In the genomic region with DNA sequence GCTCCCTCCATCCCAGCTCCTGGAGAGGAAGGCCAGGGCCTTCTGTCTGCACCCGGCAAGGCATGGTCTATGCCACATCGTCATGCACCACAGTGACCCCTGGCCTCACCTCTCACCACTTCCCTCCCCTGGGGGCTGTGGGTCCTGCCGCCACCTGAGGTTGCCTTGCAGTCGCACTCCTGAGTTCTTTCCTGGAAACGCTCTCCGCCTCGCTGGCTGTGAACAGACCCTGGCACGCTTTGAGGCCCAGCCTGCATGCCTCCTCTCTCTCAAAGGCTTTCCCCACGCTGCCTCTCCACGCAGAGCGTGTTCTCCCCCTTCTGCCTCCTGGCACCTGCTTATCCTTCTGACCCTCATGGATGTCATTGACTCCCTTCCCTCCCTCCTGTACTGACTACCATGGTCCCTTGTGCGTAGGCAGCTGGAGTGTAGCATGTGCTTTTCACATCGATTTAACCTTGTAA, we compare ENCODE assay signal across 9 cellular contexts. TPM values are rescaled to one million over a fixed set of nuclear protein-coding genes. Genes with fewer than 3 reads are reported as not detected.
DNase-seq lines count a peak whose midpoint lies in the region; ATAC-seq, FAIRE-seq and TF ChIP-seq lines count a peak whose summit lies in the region.
"Had no signal": no experiment of that assay in that cellular context is flagged by ENCODE, and none has a peak within 500 bp of the region (broad histone marks: within the 10 kb centered on the region; RNA-seq: fewer than 3 reads in every experiment).

No MANE protein-coding gene starts in this region.

- in situ Hi-C loops in HepG2 (cut with HindIII; ENCODE audit: extremely low pct_ligation_motif_present, low pct_unique_long_range_greater_than_20kb), result no loop called here

- H3K79me2 ChIP-seq in HepG2 (ENCODE audit: insufficient read depth, low read length), result peaks cover 53% of the 10 kb centered on the region

- no peak overlapping the region for H3K4me3 Mint-ChIP-seq in activated naive CD4-positive, alpha-beta T cell treated with anti-CD3 and anti-CD28 coated beads, Interleukin-2, amount 10 ng/mL, durations not matched to agents 7 days and 5 days
- no peak overlapping the region for H3K4me3 Mint-ChIP-seq in activated T-cell treated with anti-CD3 and anti-CD28 coated beads, Interleukin-2, amount 50 U/mL, for 24 hours

- H3K36me3 ChIP-seq in HepG2 (replicated peaks in 1 of 2; ENCODE audit: control insufficient read depth in 1 of 2, insufficient read depth in 2 of 2, low read length in 2 of 2), result peaks cover 3 to 6% of the 10 kb centered on the region in 2 experiments
- H3K36me3 ChIP-seq in thyroid gland, result peaks cover 3 to 4% of the 10 kb centered on the region in 2 donors

- peaks cover 44% of the 10 kb centered on the region for H3K4me1 Mint-ChIP-seq in activated naive CD4-positive, alpha-beta T cell treated with anti-CD3 and anti-CD28 coated beads, Interleukin-2, amount 10 ng/mL, durations not matched to agents 7 days and 5 days
- peaks cover 49% of the 10 kb centered on the region for H3K4me1 Mint-ChIP-seq in activated T-cell treated with anti-CD3 and anti-CD28 coated beads, Interleukin-2, amount 50 U/mL, for 24 hours (ENCODE audit: low read depth)

- H4K20me1 ChIP-seq in HepG2 (ENCODE audit: insufficient read depth, low read length), result peaks cover 3% of the 10 kb centered on the region; the same call in 1 of the 2 replicates

- POLR2A ChIA-PET in HepG2 (lab: Yijun Ruan, JAX), result no interaction called here

- BruUV-seq in HepG2 (replicated peaks; lab: Mats Ljungman, UMichigan), result no TSS peak

- H3K4me1 ChIP-seq in HepG2 (ENCODE audit: insufficient read depth, low read length), result peaks cover 48% of the 10 kb centered on the region
- H3K4me1 ChIP-seq in thyroid gland, result peaks cover 58 to 63% of the 10 kb centered on the region in 2 donors

- TF ChIP-seq POLR2A in HepG2 (IDR thresholded peaks at IDR 0.05; ENCODE audit: insufficient read depth in 1 of 2, low read depth in 2 of 2, low read length in 2 of 2) (no peak), thyroid gland (IDR thresholded peaks at IDR 0.05) (no peak)

- TF ChIP-seq EP300 in HepG2 (IDR thresholded peaks at IDR 0.05; ENCODE audit: low read depth in 2 of 2, low read length in 2 of 2) (no peak), HepG2 (CRISPR knock-in tag; IDR thresholded peaks at IDR 0.05; ENCODE audit: borderline replicate concordance) (no peak)

- CTCF ChIA-PET in activated naive CD4-positive, alpha-beta T cell treated with anti-CD3 and anti-CD28 coated beads, Interleukin-2, amount 10 ng/mL, durations not matched to agents 7 days and 5 days (lab: Charles Lee), result no interaction called here
- CTCF ChIA-PET in HepG2 (lab: Yijun Ruan, JAX; ENCODE audit: low intra/inter-chr PET ratio, low total read pairs), result no interaction called here

- H3K9ac ChIP-seq in HepG2 (ENCODE audit: insufficient read depth, low read depth, low read length), result no peak overlapping the region

- no peaks in the 10 kb centered on the region for H3K27me3 Mint-ChIP-seq in activated naive CD4-positive, alpha-beta T cell treated with anti-CD3 and anti-CD28 coated beads, Interleukin-2, amount 10 ng/mL, durations not matched to agents 7 days and 5 days
- no peaks in the 10 kb centered on the region for H3K27me3 Mint-ChIP-seq in activated T-cell treated with anti-CD3 and anti-CD28 coated beads, Interleukin-2, amount 50 U/mL, for 24 hours

- H3K27ac Mint-ChIP-seq in activated naive CD4-positive, alpha-beta T cell treated with anti-CD3 and anti-CD28 coated beads, Interleukin-2, amount 10 ng/mL, durations not matched to agents 7 days and 5 days, result no peak overlapping the region
- H3K27ac Mint-ChIP-seq in activated T-cell treated with anti-CD3 and anti-CD28 coated beads, Interleukin-2, amount 50 U/mL, for 24 hours, result no peak overlapping the region

- H3K27me3 ChIP-seq in HepG2 (ENCODE audit: control insufficient read depth in 1 of 2, insufficient read depth in 2 of 2, low read length in 2 of 2) (no peaks in the 10 kb centered on the region), thyroid gland (no peaks in the 10 kb centered on the region)

- WGBS in HepG2 (ENCODE audit: low lambda C conversion rate), result 94% methylated on average over 13 of the region's 13 CpGs
- 22 to 35% methylated on average over 11 to 13 of the region's 13 CpGs for WGBS in thyroid gland, 2 donors

- peaks cover 23% of the 10 kb centered on the region for H3K36me3 Mint-ChIP-seq in activated naive CD4-positive, alpha-beta T cell treated with anti-CD3 and anti-CD28 coated beads, Interleukin-2, amount 10 ng/mL, durations not matched to agents 7 days and 5 days
- peaks cover 9% of the 10 kb centered on the region for H3K36me3 Mint-ChIP-seq in activated T-cell treated with anti-CD3 and anti-CD28 coated beads, Interleukin-2, amount 50 U/mL, for 24 hours (ENCODE audit: low read depth)

- intact Hi-C loops in HepG2 (cut with micrococcal nuclease; ENCODE audit: unreplicated experiment), result no loop called here
- intact Hi-C loops in thyroid gland (cut with DNase I), result no loop called here

- no peak overlapping the region for H2AFZ ChIP-seq in HepG2 (ENCODE audit: low read length)

- H3K9me3 Mint-ChIP-seq in activated naive CD4-positive, alpha-beta T cell treated with anti-CD3 and anti-CD28 coated beads, Interleukin-2, amount 10 ng/mL, durations not matched to agents 7 days and 5 days, result no peaks in the 10 kb centered on the region
- H3K9me3 Mint-ChIP-seq in activated T-cell treated with anti-CD3 and anti-CD28 coated beads, Interleukin-2, amount 50 U/mL, for 24 hours, result no peaks in the 10 kb centered on the region

- H3K9me3 ChIP-seq in HepG2 (ENCODE audit: low read length), result no peaks in the 10 kb centered on the region
- H3K9me3 ChIP-seq in thyroid gland, result no peaks in the 10 kb centered on the region

- no peak for TF ChIP-seq RAD21 in HepG2 (CRISPR knock-in tag; IDR thresholded peaks at IDR 0.05)

- TF ChIP-seq CTCF in HepG2 (CRISPR knock-in tag; IDR thresholded peaks at IDR 0.05) (no peak), thyroid gland (IDR thresholded peaks at IDR 0.05) (no peak)

- no peak; the same call in 2 of the 3 replicates for ATAC-seq in HepG2

- H3K4me3 ChIP-seq in HepG2 (replicated peaks in 1 of 3; ENCODE audit: insufficient read depth in 1 of 3, low read depth in 2 of 3, low read length in 3 of 3) (no peak overlapping the region), thyroid gland (replicated peaks in 1 of 3) (no peak overlapping the region)

- no peak for FAIRE-seq in HepG2 (lab: Jason Lieb, UNC)

- H3K4me2 ChIP-seq in HepG2 (ENCODE audit: low read depth, low read length), result no peak overlapping the region

- H3K27ac ChIP-seq in HepG2 (ENCODE audit: extremely low read length, insufficient read depth, low read length) (no peak overlapping the region), thyroid gland (peak overlapping the region; percentile 64 to 80 (median 78))

- peak; percentile 45 for DNase-seq in activated naive CD4-positive, alpha-beta T cell treated with anti-CD3 and anti-CD28 coated beads, Interleukin-2, amount 10 ng/mL, durations not matched to agents 7 days and 5 days
- DNase-seq in activated naive CD4-positive, alpha-beta T cell (lab: John Stamatoyannopoulos, UW), result no peak
- peak; percentile 57 for DNase-seq in activated T-cell treated with anti-CD3 and anti-CD28 coated beads, Interleukin-2, amount 50 U/mL, for 24 hours
- DNase-seq in HepG2 (ENCODE audit: low spot score), result no peak
- peak; percentile 83 for DNase-seq in thyroid gland
- no peak for DNase-seq in pons (ENCODE audit: low spot score)
- DNase-seq in SW 1271 (lab: John Stamatoyannopoulos, UW), result no peak
- DNase-seq in NCI-H510A treated with DMSO at 0.1 percent for 48 hours (lab: John Stamatoyannopoulos, UW), result no peak
- DNase-seq: NCI-H2029 had no signal

RNA-seq across cellular contexts. Expression of a gene that starts 45.4 kb away (rescaled TPM):
- 43.9 and 62.5 TPM in 2 replicates for total RNA-seq in HepG2 (2016; rRNA removed; fragmentation: Illumina TruSeq; extraction: Trizol)
- 22.8 and 28.1 TPM in 2 replicates for total RNA-seq in HepG2 (2016; cell fraction: cytosol; rRNA removed; fragmentation: Illumina TruSeq; extraction: Trizol; ENCODE audit: low read depth)
- 51.1 and 57.5 TPM in 2 replicates for total RNA-seq in HepG2 (2016; cell fraction: insoluble cytoplasmic fraction; rRNA removed; fragmentation: Illumina TruSeq; extraction: Trizol)
- 75.8 and 78.7 TPM in 2 replicates for total RNA-seq in HepG2 (2016; cell fraction: membrane; rRNA removed; fragmentation: Illumina TruSeq; extraction: Trizol)
- total RNA-seq in HepG2 (2016; cell fraction: nucleus; rRNA removed; fragmentation: Illumina TruSeq; extraction: Trizol), result 34.2 and 41.8 TPM in 2 replicates
- 26.3 and 27.0 TPM in 2 replicates for polyA plus RNA-seq in HepG2 (2011; rRNA removed)
- polyA plus RNA-seq in HepG2 (2011; cell fraction: cytosol; rRNA removed), result 17.3 and 23.1 TPM in 2 replicates
- polyA plus RNA-seq in HepG2 (2011; cell fraction: nucleus; rRNA removed), result 30.8 and 49.2 TPM in 2 replicates
- polyA plus RNA-seq in HepG2 (2012), result 37.6 and 54.7 TPM in 2 replicates
- polyA plus RNA-seq in HepG2 (2016; cell fraction: cytosol; fragmentation: Illumina TruSeq; extraction: Trizol; ENCODE audit: low read depth), result 30.8 and 38.2 TPM in 2 replicates
- 57.4 and 67.9 TPM in 2 replicates for polyA plus RNA-seq in HepG2 (2016; cell fraction: insoluble cytoplasmic fraction; fragmentation: Illumina TruSeq; extraction: Trizol; ENCODE audit: low read depth)
- polyA plus RNA-seq in HepG2 (2016; cell fraction: membrane; fragmentation: Illumina TruSeq; extraction: Trizol; ENCODE audit: low read depth), result 55.3 and 57.7 TPM in 2 replicates
- polyA plus RNA-seq in HepG2 (2016; cell fraction: nucleus; fragmentation: Illumina TruSeq; extraction: Trizol; ENCODE audit: insufficient read depth, low read depth), result 56.1 and 65.2 TPM in 2 replicates
- 16.4 and 49.1 TPM in 2 replicates for polyA minus RNA-seq in HepG2 (2011; rRNA and poly(A)+ RNA removed; ENCODE audit: low replicate concordance)
- polyA minus RNA-seq in HepG2 (2011; cell fraction: cytosol; rRNA and poly(A)+ RNA removed), result 23.7 and 34.8 TPM in 2 replicates
- polyA minus RNA-seq in HepG2 (2011; cell fraction: nucleus; rRNA and poly(A)+ RNA removed), result 29.4 and 35.6 TPM in 2 replicates
- total RNA-seq in thyroid gland, result 100 to 1,000 TPM in 2 of 4 donors, 10 to 100 TPM in 2; 57.6 to 287 (median 102) TPM

Comparison
In these comparisons a context has a peak if more than half of its experiments do, and no peak if none do; other contexts are left out.
1. DNase-seq: peak in activated naive CD4-positive, alpha-beta T cell treated with anti-CD3 and anti-CD28 coated beads, Interleukin-2, amount 10 ng/mL, durations not matched to agents 7 days and 5 days (single experiment), activated T-cell treated with anti-CD3 and anti-CD28 coated beads, Interleukin-2, amount 50 U/mL, for 24 hours (single experiment) and thyroid gland (2 of 2); none in activated naive CD4-positive, alpha-beta T cell (0 of 4), HepG2 (single experiment), pons (single experiment), SW 1271 (0 of 2) and NCI-H510A treated with DMSO at 0.1 percent for 48 hours (single experiment).